Comparison of ENCODE assay signal across 14 cellular contexts in genomic region chr4:87838207-87838606, GRCh38. TPM values are rescaled to one million over a fixed set of nuclear protein-coding genes. Genes with fewer than 3 reads are reported as not detected.
A peak's percentile ranks its signal among the peaks of the same experiment; 100 is the strongest.
DNase-seq lines count a peak whose midpoint lies in the region; TF ChIP-seq lines count a peak whose summit lies in the region.
"Had no signal": no experiment of that assay in that cellular context is flagged by ENCODE, and none has a peak within 500 bp of the region (broad histone marks: within the 10 kb centered on the region; RNA-seq: fewer than 3 reads in every experiment).

No MANE protein-coding gene starts in this region.

- no peaks in the 10 kb centered on the region for H4K20me1 ChIP-seq in MM.1S (ENCODE audit: insufficient read depth, low read length)

- intact Hi-C loops in esophagus squamous epithelium (cut with DNase I): loop anchor here (5.0 kb wide), 1 partner anchor 161 kb away; no protein-coding TSS in a partner anchor
- intact Hi-C loops in activated CD4-positive, alpha-beta T cell treated with anti-CD3 and anti-CD28 coated beads, Interleukin-2, amount 10 ng/mL, durations not matched to agents 24 days and 14 days (cut with micrococcal nuclease): no loop called here

- H3K36me3 Mint-ChIP-seq in brain (no peaks in the 10 kb centered on the region), neural crest cell (ENCODE audit: low read depth) (no peaks in the 10 kb centered on the region)
- no peaks in the 10 kb centered on the region for H3K36me3 Mint-ChIP-seq in activated CD4-positive, alpha-beta T cell treated with anti-CD3 and anti-CD28 coated beads, Interleukin-2, amount 10 ng/mL, durations not matched to agents 24 days and 14 days (ENCODE audit: low read depth)

- H3K4me3 Mint-ChIP-seq in brain: no peak overlapping the region
- no peak overlapping the region for H3K4me3 Mint-ChIP-seq in neural crest cell
- no peak overlapping the region for H3K4me3 Mint-ChIP-seq in activated CD4-positive, alpha-beta T cell treated with anti-CD3 and anti-CD28 coated beads, Interleukin-2, amount 10 ng/mL, durations not matched to agents 24 days and 14 days
- H3K4me3 Mint-ChIP-seq: activated CD8-positive, alpha-beta T cell treated with anti-CD3 and anti-CD28 coated beads, Interleukin-2, amount 10 ng/mL, durations not matched to agents 7 days and 5 days; central memory CD8-positive, alpha-beta T cell had no signal

- no peak overlapping the region for H3K27ac ChIP-seq in MM.1S (ENCODE audit: low read length)
- no peak overlapping the region for H3K27ac ChIP-seq in esophagus squamous epithelium

- no peak overlapping the region for H3K4me2 ChIP-seq in MM.1S (ENCODE audit: low read depth, low read length)

- 56 to 65% methylated on average over 6 of the region's 6 CpGs for WGBS in esophagus squamous epithelium, 2 donors

- no peak overlapping the region for H2AFZ ChIP-seq in MM.1S (ENCODE audit: low read length)

- no peaks in the 10 kb centered on the region for H3K9me2 ChIP-seq in MM.1S (replicated peaks; ENCODE audit: insufficient read depth, low read length)

- no peaks in the 10 kb centered on the region for H3K4me1 ChIP-seq in MM.1S (ENCODE audit: low read length)
- peaks cover 0 to 6% (median 0%) of the 10 kb centered on the region in 3 donors for H3K4me1 ChIP-seq in esophagus squamous epithelium

- peak; percentile 12 for DNase-seq in DMS 273 (lab: John Stamatoyannopoulos, UW; ENCODE audit: unreplicated experiment)
- no peak for DNase-seq in DMS 273 treated with DMSO at 0.1 percent for 48 hours (lab: John Stamatoyannopoulos, UW)
- no peak for DNase-seq in MM.1S
- DNase-seq in neural crest cell (ENCODE audit: low read depth, low spot score): no peak
- DNase-seq in activated CD4-positive, alpha-beta T cell treated with anti-CD3 and anti-CD28 coated beads for 1 hour: no peak
- DNase-seq in esophagus squamous epithelium (lab: John Stamatoyannopoulos, UW): no peak
- no peak for DNase-seq in activated CD4-positive, alpha-beta T cell treated with anti-CD3 and anti-CD28 coated beads, Interleukin-2, amount 10 ng/mL, durations not matched to agents 24 days and 14 days
- DNase-seq: 8988T; activated CD8-positive, alpha-beta T cell treated with anti-CD3 and anti-CD28 coated beads, Interleukin-2, amount 10 ng/mL, durations not matched to agents 7 days and 5 days; islet precursor cell; NK-92 treated with Interleukin-12 subunit alpha and Interleukin-12 subunit beta, amount 100 ng/mL, for 24 hours had no signal

- H3K79me2 ChIP-seq in MM.1S (ENCODE audit: low read length): no peaks in the 10 kb centered on the region

- no peaks in the 10 kb centered on the region for H3K27me3 Mint-ChIP-seq in brain
- no peaks in the 10 kb centered on the region for H3K27me3 Mint-ChIP-seq in neural crest cell (ENCODE audit: low read depth)
- H3K27me3 Mint-ChIP-seq in activated CD4-positive, alpha-beta T cell treated with anti-CD3 and anti-CD28 coated beads, Interleukin-2, amount 10 ng/mL, durations not matched to agents 24 days and 14 days: peaks cover 21% of the 10 kb centered on the region

- peaks cover 0 to 2% (median 0%) of the 10 kb centered on the region in 5 experiments for H3K9me3 Mint-ChIP-seq in brain
- H3K9me3 Mint-ChIP-seq in neural crest cell: no peaks in the 10 kb centered on the region
- H3K9me3 Mint-ChIP-seq in activated CD4-positive, alpha-beta T cell treated with anti-CD3 and anti-CD28 coated beads, Interleukin-2, amount 10 ng/mL, durations not matched to agents 24 days and 14 days: no peaks in the 10 kb centered on the region
- H3K9me3 Mint-ChIP-seq: central memory CD8-positive, alpha-beta T cell had no signal

- H3K27me3 ChIP-seq in MM.1S (replicated peaks; ENCODE audit: insufficient read depth, low read length) (no peaks in the 10 kb centered on the region), esophagus squamous epithelium (no peaks in the 10 kb centered on the region)

- TF ChIP-seq CTCF in MM.1S (IDR thresholded peaks at IDR 0.05; ENCODE audit: low read length): peak; percentile 15
- peak; percentile 38 to 45 for TF ChIP-seq CTCF in brain (conservative IDR thresholded peaks at IDR 0.05)
- peak; percentile 49 for TF ChIP-seq CTCF in neural crest cell (conservative IDR thresholded peaks at IDR 0.05)
- peak in 2 of 6 experiments; percentile 18 to 47 for TF ChIP-seq CTCF in esophagus squamous epithelium (IDR thresholded peaks at IDR 0.05)

- no peaks in the 10 kb centered on the region for H3F3A ChIP-seq in MM.1S (ENCODE audit: insufficient read depth, low read length)

- TF ChIP-seq POLR2A in esophagus squamous epithelium (IDR thresholded peaks at IDR 0.05): no peak

- H3K9me3 ChIP-seq in MM.1S (replicated peaks; ENCODE audit: insufficient read depth, low read length) (no peaks in the 10 kb centered on the region), esophagus squamous epithelium (no peaks in the 10 kb centered on the region)

- H3K27ac Mint-ChIP-seq in brain (peak overlapping the region in 3 of 5 experiments; percentile 19 to 65 (median 65)), neural crest cell (ENCODE audit: unreplicated experiment) (no peak overlapping the region)
- no peak overlapping the region for H3K27ac Mint-ChIP-seq in activated CD4-positive, alpha-beta T cell treated with anti-CD3 and anti-CD28 coated beads, Interleukin-2, amount 10 ng/mL, durations not matched to agents 24 days and 14 days
- H3K27ac Mint-ChIP-seq: activated CD8-positive, alpha-beta T cell treated with anti-CD3 and anti-CD28 coated beads, Interleukin-2, amount 10 ng/mL, durations not matched to agents 7 days and 5 days had no signal

- H3K4me1 Mint-ChIP-seq in brain (peaks cover 14% of the 10 kb centered on the region), neural crest cell (peaks cover 31% of the 10 kb centered on the region)
- H3K4me1 Mint-ChIP-seq in activated CD4-positive, alpha-beta T cell treated with anti-CD3 and anti-CD28 coated beads, Interleukin-2, amount 10 ng/mL, durations not matched to agents 24 days and 14 days: no peaks in the 10 kb centered on the region
- H3K4me1 Mint-ChIP-seq: central memory CD8-positive, alpha-beta T cell had no signal

- H3K36me3 ChIP-seq in MM.1S (replicated peaks; ENCODE audit: insufficient read depth, low read length): no peaks in the 10 kb centered on the region
- H3K36me3 ChIP-seq in esophagus squamous epithelium: no peaks in the 10 kb centered on the region

- H3K9ac ChIP-seq in MM.1S (ENCODE audit: low read length): no peak overlapping the region

- no peak overlapping the region for H3K4me3 ChIP-seq in MM.1S (ENCODE audit: low read length)
- H3K4me3 ChIP-seq in esophagus squamous epithelium: no peak overlapping the region

RNA-seq across cellular contexts. Expression of gene MEPE, which starts 5.4 kb away (rescaled TPM):
- not detected for polyA plus RNA-seq in brain (ENCODE audit: insufficient read depth, low read depth, low replicate concordance)
- not detected in 2 replicates for total RNA-seq in neural crest cell
- not detected for total RNA-seq in esophagus squamous epithelium
- total RNA-seq in activated CD4-positive, alpha-beta T cell treated with anti-CD3 and anti-CD28 coated beads, Interleukin-2, amount 10 ng/mL, durations not matched to agents 24 days and 14 days: not detected in 2 replicates
- total RNA-seq: activated CD8-positive, alpha-beta T cell treated with anti-CD3 and anti-CD28 coated beads, Interleukin-2, amount 10 ng/mL, durations not matched to agents 7 days and 5 days; renal cortical epithelial cell had no signal

RNA-seq across cellular contexts. Expression of gene IBSP, which starts 38.9 kb away (rescaled TPM):
- polyA plus RNA-seq in brain (ENCODE audit: insufficient read depth, low read depth, low replicate concordance): not detected
- not detected in 2 replicates for total RNA-seq in neural crest cell
- total RNA-seq in esophagus squamous epithelium: not detected
- total RNA-seq in activated CD4-positive, alpha-beta T cell treated with anti-CD3 and anti-CD28 coated beads, Interleukin-2, amount 10 ng/mL, durations not matched to agents 24 days and 14 days: not detected in 2 replicates
- total RNA-seq: activated CD8-positive, alpha-beta T cell treated with anti-CD3 and anti-CD28 coated beads, Interleukin-2, amount 10 ng/mL, durations not matched to agents 7 days and 5 days; renal cortical epithelial cell had no signal

Comparison
In these comparisons a context has a peak if more than half of its experiments do, and no peak if none do; other contexts are left out.
1. H3K27ac Mint-ChIP-seq: peak in brain (3 of 5); none in neural crest cell (single experiment) and activated CD4-positive, alpha-beta T cell treated with anti-CD3 and anti-CD28 coated beads, Interleukin-2, amount 10 ng/mL, durations not matched to agents 24 days and 14 days (single experiment).